9 cellular contexts compared by ENCODE assay signal in the genomic region with DNA sequence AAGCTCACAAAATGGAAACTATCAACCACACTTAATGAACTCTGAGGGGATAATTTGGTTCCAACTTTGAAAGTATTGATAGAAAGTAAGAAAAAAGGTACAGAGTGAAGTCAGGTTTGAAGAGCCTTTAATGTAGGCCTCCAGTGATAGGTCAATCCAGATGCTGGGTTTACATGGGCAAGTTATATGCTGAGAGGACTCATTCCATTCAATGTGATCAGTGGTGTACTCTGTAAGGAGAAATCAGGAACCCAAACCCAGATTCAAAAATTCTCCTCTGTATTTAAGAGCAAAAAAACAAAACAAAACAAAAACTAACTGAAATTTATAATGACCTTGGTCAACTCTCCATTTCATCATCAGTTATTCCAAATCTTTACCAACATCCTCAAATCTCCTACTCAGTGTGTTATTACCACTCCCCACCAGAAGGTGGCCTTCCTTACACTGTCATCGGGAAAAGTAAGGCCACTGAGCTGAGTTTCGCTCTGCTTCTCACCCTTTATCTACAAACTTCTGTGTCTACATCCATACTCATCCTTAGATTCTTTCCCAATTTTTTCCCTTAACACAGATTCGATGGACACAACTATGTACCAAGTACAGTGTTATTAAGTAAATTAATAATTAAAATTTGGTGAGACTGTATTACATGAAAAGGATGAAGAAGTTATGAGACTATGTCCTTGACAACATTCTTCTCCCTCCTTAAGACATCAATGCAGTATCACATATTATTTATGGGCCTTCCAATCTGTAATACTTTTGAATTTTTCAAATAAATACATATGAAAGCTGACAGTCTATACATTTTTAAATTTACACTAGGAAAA.
DNase-seq lines count a peak whose midpoint lies in the region; ATAC-seq and TF ChIP-seq lines count a peak whose summit lies in the region.
"Had no signal": no experiment of that assay in that cellular context is flagged by ENCODE, and none has a peak within 500 bp of the region (broad histone marks: within the 10 kb centered on the region; RNA-seq: fewer than 3 reads in every experiment).

No MANE protein-coding gene starts in this region.

- peaks cover 36% of the 10 kb centered on the region for H3K36me3 Mint-ChIP-seq in central memory CD8-positive, alpha-beta T cell (ENCODE audit: insufficient read depth)

- H3K27ac ChIP-seq in 22Rv1, result no peak overlapping the region

- TF ChIP-seq CTCF in 22Rv1 (IDR thresholded peaks at IDR 0.05) (peak; percentile 86), GM12865 (IDR thresholded peaks at IDR 0.05; ENCODE audit: insufficient read depth, low read depth, low read length, missing control alignments) (peak; percentile 83)

- no peaks in the 10 kb centered on the region for H3K9me3 Mint-ChIP-seq in central memory CD8-positive, alpha-beta T cell
- H3K9me3 Mint-ChIP-seq: stimulated activated naive CD8-positive, alpha-beta T cell treated with anti-CD3 and anti-CD28 coated beads, Interleukin-15, Interleukin-2, amounts not matched to agents 100 ng/mL and 50 ng/mL, for 24 hours had no signal

- no peak overlapping the region for H3K4me3 ChIP-seq in GM12865 (ENCODE audit: low read depth, low read length)

- H3K27ac Mint-ChIP-seq in central memory CD8-positive, alpha-beta T cell (ENCODE audit: low read depth), result peak overlapping the region; percentile 64

- no peaks in the 10 kb centered on the region for H3K27me3 Mint-ChIP-seq in central memory CD8-positive, alpha-beta T cell
- H3K27me3 Mint-ChIP-seq: stimulated activated naive CD8-positive, alpha-beta T cell treated with anti-CD3 and anti-CD28 coated beads, Interleukin-15, Interleukin-2, amounts not matched to agents 100 ng/mL and 50 ng/mL, for 24 hours had no signal

- DNase-seq in GM12865 (ENCODE audit: low read depth), result peak; percentile 70
- DNase-seq in NCI-H1694 (lab: John Stamatoyannopoulos, UW), result peak; percentile 28
- peak; percentile 34 for DNase-seq in T1000 (lab: John Stamatoyannopoulos, UW)
- DNase-seq in central memory CD8-positive, alpha-beta T cell (ENCODE audit: low spot score in 2 of 2), result peak in 1 of 2 donors; percentile 38
- peak in 1 of 2 donors; percentile 62 for DNase-seq in left colon
- DNase-seq in stimulated activated CD4-positive, alpha-beta T cell treated with anti-CD3 and anti-CD28 coated beads, Interleukin-4, amount 100 ng/mL, for 4 hours, result peak; percentile 16 to 32

- no peak overlapping the region for H3K4me3 Mint-ChIP-seq in central memory CD8-positive, alpha-beta T cell
- H3K4me3 Mint-ChIP-seq: stimulated activated naive CD8-positive, alpha-beta T cell treated with anti-CD3 and anti-CD28 coated beads, Interleukin-15, Interleukin-2, amounts not matched to agents 100 ng/mL and 50 ng/mL, for 24 hours had no signal

- no peaks in the 10 kb centered on the region for H3K4me1 Mint-ChIP-seq in central memory CD8-positive, alpha-beta T cell

- ATAC-seq in HG02852 (IDR thresholded peaks at IDR 0.05; ENCODE audit: unreplicated experiment) (peak; percentile 81), left colon (peak; percentile 89)
- no peak for ATAC-seq in central memory CD8-positive, alpha-beta T cell (replicated peaks; ENCODE audit: extremely low read depth, poor library complexity, severe bottlenecking)

- intact Hi-C loops in left colon (cut with DNase I, micrococcal nuclease), result loop anchor here in 1 of 2 donors (5.0 kb wide), 1 partner anchor 384 kb away; no protein-coding TSS in a partner anchor
